In genomic region chr16:66653581-66654350, GRCh38 we compare ENCODE assay signal across 24 cellular contexts. TPM values are rescaled to one million over a fixed set of nuclear protein-coding genes. Genes with fewer than 3 reads are reported as not detected.
DNase-seq lines count a peak whose midpoint lies in the region; ATAC-seq and TF ChIP-seq lines count a peak whose summit lies in the region.
"Had no signal": no experiment of that assay in that cellular context is flagged by ENCODE, and none has a peak within 500 bp of the region (broad histone marks: within the 10 kb centered on the region; RNA-seq: fewer than 3 reads in every experiment).

No MANE protein-coding gene starts in this region.

- no peak overlapping the region for H4K5ac ChIP-seq in IMR-90 (ENCODE audit: low read depth, low read length)

- no peak for TF ChIP-seq RAD21 in IMR-90 (IDR thresholded peaks at IDR 0.05; ENCODE audit: low read length)

- no peak overlapping the region for H3K9ac ChIP-seq in IMR-90 (ENCODE audit: low read depth, low read length)
- H3K9ac ChIP-seq in adipocyte (ENCODE audit: low read length) = no peak overlapping the region

- BruUV-seq in IMR-90 (replicated peaks; lab: Mats Ljungman, UMichigan) = no TSS peak

- H3K27ac ChIP-seq in IMR-90 (ENCODE audit: insufficient read depth, low read length) = no peak overlapping the region
- H3K27ac ChIP-seq: pancreas, SJCRH30, testis had no signal

- no CpG with 5 or more reads among the region's 6 CpGs for WGBS in IMR-90 (ENCODE audit: extremely low coverage in 2 of 2, insufficient read length in 1 of 2), 2 experiments

- ATAC-seq in IMR-90 (ENCODE audit: low read depth) = no peak
- no peak for ATAC-seq in HG03521 (IDR thresholded peaks at IDR 0.05; ENCODE audit: unreplicated experiment)
- ATAC-seq: activated naive CD8-positive, alpha-beta T cell treated with anti-CD3 and anti-CD28 coated beads, Interleukin-2, amount 50 U/mL, for 24 hours; naive thymus-derived CD4-positive, alpha-beta T cell; pancreas; PC-3; stimulated activated naive B cell treated with anti-CD40 and anti-IgM and Interleukin-4, amounts not matched to agents 10 μg/mL and 1 μg/mL and 100 μg/mL, for 72 hours had no signal

- TF ChIP-seq CTCF in AG10803 (conservative IDR thresholded peaks at IDR 0.05; ENCODE audit: low read length) (no peak), IMR-90 (conservative IDR thresholded peaks at IDR 0.05; ENCODE audit: low read depth, low read length) (no peak)

- no peak overlapping the region for H4K8ac ChIP-seq in IMR-90 (ENCODE audit: low read depth in 2 of 2, low read length in 2 of 2)

- H2BK20ac ChIP-seq in IMR-90 (ENCODE audit: low read depth, low read length) = no peak overlapping the region

- no peaks in the 10 kb centered on the region for H3K27me3 ChIP-seq in IMR-90 (ENCODE audit: control insufficient read depth, insufficient read depth, low read length)
- H3K27me3 ChIP-seq in adipocyte (replicated peaks; ENCODE audit: control insufficient read depth, insufficient read depth, low read length) = no peaks in the 10 kb centered on the region
- H3K27me3 ChIP-seq: pancreas, SJCRH30, testis had no signal

- H3K4ac ChIP-seq in IMR-90 (ENCODE audit: low read depth, low read length) = no peak overlapping the region

- H2BK120ac ChIP-seq in IMR-90 (ENCODE audit: low read depth, low read length) = no peak overlapping the region

- H3K36me3 ChIP-seq in IMR-90 (ENCODE audit: control insufficient read depth, insufficient read depth, low read length) (no peaks in the 10 kb centered on the region), adipocyte (ENCODE audit: control insufficient read depth, insufficient read depth, low read length, severe bottlenecking) (no peaks in the 10 kb centered on the region)
- H3K36me3 ChIP-seq: pancreas, SJCRH30 had no signal

- H4K20me1 ChIP-seq in IMR-90 (ENCODE audit: insufficient read depth, low read length) = no peaks in the 10 kb centered on the region

- H3K4me3 ChIP-seq in AG10803 (ENCODE audit: low read length) (no peak overlapping the region), IMR-90 (ENCODE audit: insufficient read depth, low read depth, low read length) (no peak overlapping the region), adipocyte (ENCODE audit: low read length) (peak overlapping the region; percentile 48)
- H3K4me3 ChIP-seq: pancreas, SJCRH30, testis had no signal

- CTCF ChIA-PET in IMR-90 (lab: Yijun Ruan, JAX) = no interaction called here

- DNase-seq in AG10803 (ENCODE audit: low read depth) (peak; percentile 49), IMR-90 (no peak), adipocyte (ENCODE audit: low read depth) (peak; percentile 71), kidney tubule cell (ENCODE audit: low spot score) (peak; percentile 48), NCI-H82 treated with DMSO at 0.1 percent for 48 hours (lab: John Stamatoyannopoulos, UW; ENCODE audit: unreplicated experiment) (no peak), occipital lobe (lab: John Stamatoyannopoulos, UW) (no peak)
- no peak for DNase-seq in stimulated activated CD4-positive, alpha-beta T cell treated with anti-CD3 and anti-CD28 coated beads, Interleukin-12 subunit alpha, Interleukin-12 subunit beta, amount 100 ng/mL, for 4 hours
- DNase-seq: ACHN; activated CD4-positive, alpha-beta T cell treated with anti-CD3 and anti-CD28 coated beads, Interleukin-2, amount 10 ng/mL, durations not matched to agents 24 days and 14 days; activated naive CD8-positive, alpha-beta T cell treated with anti-CD3 and anti-CD28 coated beads, Interleukin-2, amount 50 U/mL, for 24 hours; CD4-positive, CD25-positive, alpha-beta regulatory T cell; hippocampal formation; Karpas-422; kidney; naive thymus-derived CD4-positive, alpha-beta T cell; NCI-H1436; NCI-H2171; pancreas; PC-3; SJCRH30; stimulated activated CD4-positive, alpha-beta T cell treated with anti-CD3 and anti-CD28 coated beads, Interleukin-1b, Interleukin-23, amount 100 ng/mL, for 48 hours; stimulated activated naive B cell treated with anti-CD40 and anti-IgM and Interleukin-4, amounts not matched to agents 10 μg/mL and 1 μg/mL and 100 μg/mL, for 72 hours; testis had no signal

- H3K14ac ChIP-seq in IMR-90 (replicated peaks; ENCODE audit: low read depth, low read length) = 0 out of 2 replicates have a peak overlapping the region, but pooled peaks have one; percentile 42

- H2BK15ac ChIP-seq in IMR-90 (ENCODE audit: low read depth, low read length) = no peak overlapping the region

- no peak overlapping the region for H3K4me2 ChIP-seq in IMR-90 (ENCODE audit: low read depth, low read length)

- POLR2A ChIA-PET in IMR-90 (lab: Charles Lee; ENCODE audit: unreplicated experiment) = no interaction called here

- H2BK5ac ChIP-seq in IMR-90 (ENCODE audit: low read depth, low read length, poor library complexity, severe bottlenecking) = no peak overlapping the region

- peaks cover 11% of the 10 kb centered on the region; the same call in 1 of the 2 replicates for H3K9me1 ChIP-seq in IMR-90 (ENCODE audit: insufficient read depth, low read length)

- H3K9me3 ChIP-seq in IMR-90 (ENCODE audit: control insufficient read depth, insufficient read depth, low read length) (no peaks in the 10 kb centered on the region), adipocyte (ENCODE audit: control insufficient read depth, low read length) (no peaks in the 10 kb centered on the region)
- H3K9me3 ChIP-seq: pancreas, SJCRH30, testis had no signal

- H3K79me1 ChIP-seq in IMR-90 (ENCODE audit: low read depth in 1 of 2, low read length in 2 of 2) = peaks cover 17 to 24% of the 10 kb centered on the region in 2 experiments; a peak in 3 of 4 replicates

- TF ChIP-seq POLR2A in IMR-90 (IDR thresholded peaks at IDR 0.05; ENCODE audit: low read depth, low read length) = no peak

- H2AK9ac ChIP-seq in IMR-90 (replicated peaks; ENCODE audit: low read depth, low read length, poor library complexity) = no peak overlapping the region

- H3K4me1 ChIP-seq in IMR-90 (ENCODE audit: control insufficient read depth, insufficient read depth, low read length) (peaks cover 3% of the 10 kb centered on the region; the same call in 1 of the 2 replicates), adipocyte (ENCODE audit: control insufficient read depth, insufficient read depth, low read length) (peaks cover 41% of the 10 kb centered on the region)
- H3K4me1 ChIP-seq: testis had no signal

- no peak overlapping the region for H3K23ac ChIP-seq in IMR-90 (ENCODE audit: low read depth, low read length)

- H4K91ac ChIP-seq in IMR-90 (ENCODE audit: insufficient read depth, low read depth, low read length) = no peak overlapping the region

- no peak overlapping the region for H3K18ac ChIP-seq in IMR-90 (ENCODE audit: low read depth, low read length)

- H2AK5ac ChIP-seq in IMR-90 (ENCODE audit: low read depth, low read length) = peak overlapping the region; percentile 43; the same call in 1 of the 2 replicates

- H2AFZ ChIP-seq in IMR-90 (replicated peaks; ENCODE audit: low read length, poor library complexity) = no peak overlapping the region

- intact Hi-C loops in IMR-90 (cut with micrococcal nuclease) = no loop called here

- dilution Hi-C loops in IMR-90 (cut with HindIII; ENCODE audit: low sequenced_read_pairs, unreplicated experiment) = no loop called here

- in situ Hi-C loops in IMR-90 (cut with MboI; ENCODE audit: low sequenced_read_pairs) = no loop called here

- no peak overlapping the region for H3K56ac ChIP-seq in IMR-90 (ENCODE audit: extremely low read depth, insufficient read depth, low read length)

TF ChIP-seq in IMR-90, 13 proteins besides CTCF, POLR2A, EP300 and RAD21:
- TF ChIP-seq SMC3 (IDR thresholded peaks at IDR 0.05; ENCODE audit: low read depth, low read length) (no peak), NFE2L2 (IDR thresholded peaks at IDR 0.05; ENCODE audit: low read depth, low read length) (no peak), CHD1 (IDR thresholded peaks at IDR 0.05; ENCODE audit: low read depth, low read length) (no peak), BHLHE40 (IDR thresholded peaks at IDR 0.05; ENCODE audit: low read depth, low read length) (no peak), CEBPB (IDR thresholded peaks at IDR 0.05; ENCODE audit: low read depth, low read length) (peak; percentile 83)

RNA-seq across cellular contexts. Expression of gene CMTM4, which starts 42.8 kb away (rescaled TPM):
- 14.5 and 15.8 TPM in 2 replicates for total RNA-seq in IMR-90 (2012; rRNA removed)
- 8.3 and 9.0 TPM in 2 replicates for polyA plus RNA-seq in IMR-90 (2012; rRNA removed)
- 6.4 and 6.6 TPM in 2 replicates for polyA plus RNA-seq in IMR-90 (2012; cell fraction: cytosol; rRNA removed)
- 9.1 and 16.7 TPM in 2 replicates for polyA plus RNA-seq in IMR-90 (2012; cell fraction: nucleus; rRNA removed; ENCODE audit: low replicate concordance)
- 70.7 TPM for total RNA-seq in occipital lobe

RNA-seq across cellular contexts. Expression of gene CMTM3, which starts 49.3 kb away (rescaled TPM):
- total RNA-seq in IMR-90 (2012; rRNA removed) (4.5 and 4.7 TPM in 2 replicates), occipital lobe (8.7 TPM)
- 34.6 and 35.5 TPM in 2 replicates for polyA plus RNA-seq in IMR-90 (2012; rRNA removed)
- polyA plus RNA-seq in IMR-90 (2012; cell fraction: cytosol; rRNA removed) = 14.5 and 50.4 TPM in 2 replicates
- 32.0 and 33.9 TPM in 2 replicates for polyA plus RNA-seq in IMR-90 (2012; cell fraction: nucleus; rRNA removed; ENCODE audit: low replicate concordance)

Comparison
In these comparisons a context has a peak if more than half of its experiments do, and no peak if none do; other contexts are left out.
1. DNase-seq: peak in AG10803 (single experiment), adipocyte (single experiment) and kidney tubule cell (single experiment); none in IMR-90 (single experiment), stimulated activated CD4-positive, alpha-beta T cell treated with anti-CD3 and anti-CD28 coated beads, Interleukin-12 subunit alpha, Interleukin-12 subunit beta, amount 100 ng/mL, for 4 hours (single experiment), NCI-H82 treated with DMSO at 0.1 percent for 48 hours (single experiment) and occipital lobe (single experiment).